In the genomic region with DNA sequence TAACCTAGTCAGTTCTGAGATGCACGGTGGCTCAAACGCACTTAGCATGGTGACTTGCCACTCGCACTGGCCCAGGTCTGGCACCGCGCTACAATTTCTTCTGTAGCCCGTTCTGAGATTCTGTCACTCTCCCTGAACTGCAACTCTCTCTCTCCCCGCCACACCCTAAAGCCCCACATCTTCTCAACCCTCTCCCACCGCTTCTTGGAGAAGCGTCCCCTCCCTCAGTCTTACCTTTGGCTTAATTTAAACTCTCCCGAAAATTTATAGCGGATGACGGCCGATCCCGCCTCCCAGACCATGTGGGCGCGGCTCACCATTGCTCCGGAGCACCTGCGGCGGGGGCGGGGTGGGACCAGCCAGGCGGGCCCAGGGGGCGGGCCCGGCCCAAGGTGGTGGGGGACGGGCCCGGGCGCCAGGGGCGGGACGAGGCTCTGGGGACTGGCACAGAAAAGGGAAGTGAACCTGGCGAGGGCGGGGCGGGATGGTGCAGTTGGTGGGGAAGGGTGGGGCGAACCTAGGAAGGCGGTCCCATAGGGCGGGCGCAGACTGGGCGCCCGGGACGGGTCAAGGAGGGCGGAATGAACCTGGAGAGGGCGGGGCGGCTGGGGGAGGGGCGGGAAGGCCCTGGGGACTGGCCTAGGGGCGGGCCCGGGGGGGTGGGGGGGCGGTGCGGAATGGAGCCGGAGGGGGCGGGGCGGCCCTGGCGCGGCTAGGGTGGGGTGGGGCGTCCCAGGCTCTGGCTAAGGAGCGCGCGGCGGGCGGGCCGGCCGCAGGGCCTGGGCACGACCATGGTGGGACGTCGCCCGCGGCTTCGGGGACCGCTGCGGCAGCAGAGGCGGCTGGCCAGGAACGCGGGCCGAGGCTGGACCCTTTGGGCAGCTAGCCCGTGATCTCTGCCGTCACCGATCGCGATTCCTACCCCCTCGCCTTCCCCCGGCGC, we compare ENCODE assay signal across 8 cellular contexts. TPM values are rescaled to one million over a fixed set of nuclear protein-coding genes. Genes with fewer than 3 reads are reported as not detected.
DNase-seq lines count a peak whose midpoint lies in the region; ATAC-seq lines count a peak whose summit lies in the region.

Gene MAP3K21, plus strand, starts transcription at position 730 of the 943 bp plus-strand sequence. CDS start 305 bp downstream, outside the sequence.

- peaks cover 15% of the 10 kb centered on the region for H3K4me1 Mint-ChIP-seq in activated CD4-positive, alpha-beta memory T cell treated with anti-CD3 and anti-CD28 coated beads, Interleukin-2, amount 10 ng/mL, durations not matched to agents 7 days and 5 days

- POLR2A ChIA-PET in activated CD4-positive, alpha-beta memory T cell treated with anti-CD3 and anti-CD28 coated beads, Interleukin-2, amount 10 ng/mL, durations not matched to agents 7 days and 5 days (lab: Charles Lee): interaction anchor here (0.7 to 2.1 kb wide), 6 partner anchors 12 to 79 kb away, joined by 3 to 5 read pairs (median 4); partner anchors contain the start of gene PCNX2

- no peaks in the 10 kb centered on the region for H3K9me3 Mint-ChIP-seq in activated CD4-positive, alpha-beta memory T cell treated with anti-CD3 and anti-CD28 coated beads, Interleukin-2, amount 10 ng/mL, durations not matched to agents 7 days and 5 days

- H3K4me2 ChIP-seq in BLaER1 treated with 17β-estradiol and CSF1 and Interleukin-3, amounts not matched to agents 10 nM and 100 nM: peak within 1 kb of the TSS; percentile 88 to 100 (median 100)

- H3K27ac Mint-ChIP-seq in activated CD4-positive, alpha-beta memory T cell treated with anti-CD3 and anti-CD28 coated beads, Interleukin-2, amount 10 ng/mL, durations not matched to agents 7 days and 5 days: no peak within 1 kb of the TSS

- H3K36me3 ChIP-seq in BLaER1 treated with 17β-estradiol and CSF1 and Interleukin-3, amounts not matched to agents 10 nM and 100 nM: no peaks in the 10 kb centered on the region

- H3K4me1 ChIP-seq in BLaER1 treated with 17β-estradiol and CSF1 and Interleukin-3, amounts not matched to agents 10 nM and 100 nM: peaks cover 12 to 25% (median 21%) of the 10 kb centered on the region in 10 experiments

- H4K20me1 ChIP-seq in BLaER1 treated with 17β-estradiol and CSF1 and Interleukin-3, amounts not matched to agents 10 nM and 100 nM: peaks cover 0 to 6% (median 0%) of the 10 kb centered on the region in 11 experiments; a peak in 5 of 22 replicates

- peaks cover 16% of the 10 kb centered on the region for H3K27me3 Mint-ChIP-seq in activated CD4-positive, alpha-beta memory T cell treated with anti-CD3 and anti-CD28 coated beads, Interleukin-2, amount 10 ng/mL, durations not matched to agents 7 days and 5 days

- ATAC-seq in GM19452 (IDR thresholded peaks at IDR 0.05; ENCODE audit: unreplicated experiment): peak; percentile 86
- peak; percentile 82 for ATAC-seq in HG03565 (IDR thresholded peaks at IDR 0.05; ENCODE audit: unreplicated experiment)

- peak within 1 kb of the TSS; percentile 66 to 79 (median 76) for H3K4me3 ChIP-seq in BLaER1 treated with 17β-estradiol and CSF1 and Interleukin-3, amounts not matched to agents 10 nM and 100 nM

- H3K36me3 Mint-ChIP-seq in activated CD4-positive, alpha-beta memory T cell treated with anti-CD3 and anti-CD28 coated beads, Interleukin-2, amount 10 ng/mL, durations not matched to agents 7 days and 5 days (ENCODE audit: low read depth): no peaks in the 10 kb centered on the region

- DNase-seq in NCI-H774 (lab: John Stamatoyannopoulos, UW): peak; percentile 97
- DNase-seq in activated CD4-positive, alpha-beta memory T cell treated with anti-CD3 and anti-CD28 coated beads, Interleukin-2, amount 10 ng/mL, durations not matched to agents 7 days and 5 days: peak; percentile 92
- DNase-seq in effector CD8-positive, alpha-beta T cell (lab: John Stamatoyannopoulos, UW): peak; percentile 67
- DNase-seq in midbrain (lab: John Stamatoyannopoulos, UW): peak; percentile 34
- DNase-seq in stimulated activated CD8-positive, alpha-beta memory T cell treated with anti-CD3 and anti-CD28 coated beads, Interleukin-2, amount 100 ng/mL, for 1 hour (ENCODE audit: low read depth in 2 of 2): peak; percentile 62 to 78

- H3K27me3 ChIP-seq in BLaER1 treated with 17β-estradiol and CSF1 and Interleukin-3, amounts not matched to agents 10 nM and 100 nM: peaks cover 6 to 21% (median 14%) of the 10 kb centered on the region in 11 experiments; a peak in 20 of 22 replicates

- peak within 1 kb of the TSS; percentile 71 for H3K4me3 Mint-ChIP-seq in activated CD4-positive, alpha-beta memory T cell treated with anti-CD3 and anti-CD28 coated beads, Interleukin-2, amount 10 ng/mL, durations not matched to agents 7 days and 5 days

- CTCF ChIA-PET in activated CD4-positive, alpha-beta memory T cell treated with anti-CD3 and anti-CD28 coated beads, Interleukin-2, amount 10 ng/mL, durations not matched to agents 7 days and 5 days (lab: Charles Lee): no interaction called here

- H3K9me3 ChIP-seq in BLaER1 treated with 17β-estradiol and CSF1 and Interleukin-3, amounts not matched to agents 10 nM and 100 nM (replicated peaks in 1 of 11): no peaks in the 10 kb centered on the region

- peak within 1 kb of the TSS; percentile 71 to 86 (median 76) for H3K27ac ChIP-seq in BLaER1 treated with 17β-estradiol and CSF1 and Interleukin-3, amounts not matched to agents 10 nM and 100 nM

- H3K9ac ChIP-seq in BLaER1 treated with 17β-estradiol and CSF1 and Interleukin-3, amounts not matched to agents 10 nM and 100 nM: peak within 1 kb of the TSS; percentile 73 to 91 (median 82)

RNA-seq across cellular contexts. Expression of gene MAP3K21, which starts in this region (rescaled TPM):
- total RNA-seq in activated CD4-positive, alpha-beta memory T cell treated with anti-CD3 and anti-CD28 coated beads, Interleukin-2, amount 10 ng/mL, durations not matched to agents 7 days and 5 days: 1 to 10 TPM; 4.4 to 4.6 TPM

Comparison
In these comparisons a context has a peak if more than half of its experiments do, and no peak if none do; other contexts are left out.
1. Peak in every context shown above with its lines: DNase-seq, ATAC-seq, H3K4me3 ChIP-seq and H3K27ac ChIP-seq.
2. DNase-seq: peak in every context shown above with its lines; median percentile 97 in NCI-H774; 92 in activated CD4-positive, alpha-beta memory T cell treated with anti-CD3 and anti-CD28 coated beads, Interleukin-2, amount 10 ng/mL, durations not matched to agents 7 days and 5 days; 70 in stimulated activated CD8-positive, alpha-beta memory T cell treated with anti-CD3 and anti-CD28 coated beads, Interleukin-2, amount 100 ng/mL, for 1 hour; 67 in effector CD8-positive, alpha-beta T cell; 34 in midbrain.